27 cellular contexts compared by ENCODE assay signal in the genomic region with DNA sequence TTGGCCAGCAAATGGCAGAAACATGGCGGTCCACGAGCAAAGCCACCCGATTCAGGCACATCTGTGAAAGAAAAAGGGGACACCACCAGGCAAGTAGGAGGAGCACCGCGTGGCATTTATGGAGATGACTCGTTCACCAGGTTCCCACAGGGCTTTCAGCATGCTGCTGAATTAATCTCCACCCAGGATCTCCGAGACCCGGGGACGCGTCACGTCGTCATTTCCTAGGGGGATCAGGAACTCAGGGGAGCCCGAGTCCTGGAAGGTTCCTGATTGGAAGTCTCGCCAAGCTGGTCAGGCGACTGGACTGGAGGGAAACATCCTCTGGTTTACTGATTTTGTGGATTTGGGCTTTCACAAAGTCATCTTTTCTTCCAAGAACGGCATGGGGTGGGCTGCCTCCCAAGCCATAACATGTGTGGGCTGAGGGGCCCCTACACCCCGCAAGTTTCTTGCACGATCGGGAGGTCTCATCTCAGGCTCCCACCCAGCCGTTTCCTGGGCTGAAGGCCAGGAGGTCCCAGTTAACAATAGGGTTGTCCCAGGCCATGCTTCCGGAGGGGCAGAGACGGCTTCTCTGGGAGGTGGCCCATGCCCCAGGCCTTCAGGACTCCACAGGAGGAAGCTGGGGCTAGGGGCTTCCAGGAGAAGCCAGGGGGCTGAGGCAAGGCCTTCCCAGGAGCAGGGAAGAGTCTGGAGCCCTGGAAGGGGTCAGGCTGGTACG. TPM values are rescaled to one million over a fixed set of nuclear protein-coding genes. Genes with fewer than 3 reads are reported as not detected.
"Had no signal": no experiment of that assay in that cellular context is flagged by ENCODE, and none has a peak within 500 bp of the region (broad histone marks: within the 10 kb centered on the region; RNA-seq: fewer than 3 reads in every experiment).

No MANE protein-coding gene starts in this region.

- H3K27ac Mint-ChIP-seq: activated CD4-positive, alpha-beta memory T cell treated with anti-CD3 and anti-CD28 coated beads for 36 hours; activated CD4-positive, alpha-beta T cell treated with anti-CD3 and anti-CD28 coated beads, Interleukin-2, amount 10 ng/mL, durations not matched to agents 7 days and 5 days; activated naive CD4-positive, alpha-beta T cell treated with anti-CD3 and anti-CD28 coated beads, Interleukin-2, amount 10 ng/mL, durations not matched to agents 7 days and 5 days; activated naive CD8-positive, alpha-beta T cell treated with anti-CD3 and anti-CD28 coated beads for 36 hours; activated T-cell treated with anti-CD3 and anti-CD28 coated beads, Interleukin-2, amount 50 U/mL, for 72 hours; activated T-helper 2 cell treated with anti-CD3 and anti-CD28 coated beads, Interferon-gamma antibody, Interleukin-2, Interleukin-4, amounts not matched to agents 10 μg/mL and 5 μg/mL and 100 μg/mL, durations not matched to agents 14 hours and 24 hours and 36 hours had no signal

- H3K27me3 ChIP-seq: brain microvascular endothelial cell, SJCRH30 had no signal

- H3K36me3 Mint-ChIP-seq: activated CD4-positive, alpha-beta memory T cell treated with anti-CD3 and anti-CD28 coated beads for 36 hours; activated naive CD4-positive, alpha-beta T cell treated with anti-CD3 and anti-CD28 coated beads, Interleukin-2, amount 10 ng/mL, durations not matched to agents 7 days and 5 days; activated naive CD8-positive, alpha-beta T cell treated with anti-CD3 and anti-CD28 coated beads for 36 hours had no signal

- DNase-seq: activated CD4-positive, alpha-beta memory T cell treated with anti-CD3 and anti-CD28 coated beads for 36 hours; activated CD4-positive, alpha-beta T cell treated with anti-CD3 and anti-CD28 coated beads, Interleukin-2, amount 10 ng/mL, durations not matched to agents 7 days and 5 days; activated CD4-positive, CD25-positive, alpha-beta regulatory T cell; activated CD8-positive, alpha-beta memory T cell treated with anti-CD3 and anti-CD28 coated beads for 24 hours; activated gamma-delta T cell treated with Interleukin-2 at 50 U/mL for 16 hours; activated naive CD4-positive, alpha-beta T cell treated with anti-CD3 and anti-CD28 coated beads, Interleukin-2, amount 10 ng/mL, durations not matched to agents 7 days and 5 days; activated naive CD8-positive, alpha-beta T cell treated with anti-CD3 and anti-CD28 coated beads for 36 hours; activated T-cell treated with anti-CD3 and anti-CD28 coated beads, Interleukin-2, amount 50 U/mL, for 72 hours; brain microvascular endothelial cell; caudate nucleus; KG1; NCI-H1092 treated with DMSO at 0.1 percent for 48 hours; NCI-H1417 treated with DMSO at 0.1 percent for 48 hours; NCI-H1694; NCI-H2029; NCI-H2107; NCI-H2171 treated with DMSO at 0.1 percent for 48 hours; NCI-H226; NCI-H526; NCI-H82; SK-N-SH; T-helper 1 cell had no signal

- H3K9me3 ChIP-seq: SJCRH30, SK-N-SH had no signal

- H3K27ac ChIP-seq: brain microvascular endothelial cell, SJCRH30, VCaP had no signal

- H3K4me1 Mint-ChIP-seq: activated CD4-positive, alpha-beta T cell treated with anti-CD3 and anti-CD28 coated beads, Interleukin-2, amount 10 ng/mL, durations not matched to agents 7 days and 5 days; activated naive CD4-positive, alpha-beta T cell treated with anti-CD3 and anti-CD28 coated beads, Interleukin-2, amount 10 ng/mL, durations not matched to agents 7 days and 5 days; activated naive CD8-positive, alpha-beta T cell treated with anti-CD3 and anti-CD28 coated beads for 36 hours had no signal

- H3K4me3 Mint-ChIP-seq: activated CD4-positive, alpha-beta memory T cell treated with anti-CD3 and anti-CD28 coated beads for 36 hours; activated CD4-positive, alpha-beta T cell treated with anti-CD3 and anti-CD28 coated beads, Interleukin-2, amount 10 ng/mL, durations not matched to agents 7 days and 5 days; activated naive CD4-positive, alpha-beta T cell treated with anti-CD3 and anti-CD28 coated beads, Interleukin-2, amount 10 ng/mL, durations not matched to agents 7 days and 5 days; activated naive CD8-positive, alpha-beta T cell treated with anti-CD3 and anti-CD28 coated beads for 36 hours; activated T-cell treated with anti-CD3 and anti-CD28 coated beads, Interleukin-2, amount 50 U/mL, for 72 hours had no signal

- H3K4me3 ChIP-seq: SJCRH30 had no signal

- H3K9ac ChIP-seq: SK-N-SH had no signal

- H3K4me2 ChIP-seq: SK-N-SH had no signal

- H3K27me3 Mint-ChIP-seq: activated naive CD8-positive, alpha-beta T cell treated with anti-CD3 and anti-CD28 coated beads for 36 hours had no signal

- ATAC-seq: activated T-cell treated with anti-CD3 and anti-CD28 coated beads, Interleukin-2, amount 50 U/mL, for 72 hours had no signal

- H3K36me3 ChIP-seq: brain microvascular endothelial cell had no signal

- H3K9me3 Mint-ChIP-seq: activated CD4-positive, alpha-beta memory T cell treated with anti-CD3 and anti-CD28 coated beads for 36 hours; activated CD4-positive, alpha-beta T cell treated with anti-CD3 and anti-CD28 coated beads, Interleukin-2, amount 10 ng/mL, durations not matched to agents 7 days and 5 days; activated naive CD4-positive, alpha-beta T cell treated with anti-CD3 and anti-CD28 coated beads, Interleukin-2, amount 10 ng/mL, durations not matched to agents 7 days and 5 days; activated naive CD8-positive, alpha-beta T cell treated with anti-CD3 and anti-CD28 coated beads for 36 hours; activated T-cell treated with anti-CD3 and anti-CD28 coated beads, Interleukin-2, amount 50 U/mL, for 72 hours; activated T-helper 2 cell treated with anti-CD3 and anti-CD28 coated beads, Interferon-gamma antibody, Interleukin-2, Interleukin-4, amounts not matched to agents 10 μg/mL and 5 μg/mL and 100 μg/mL, durations not matched to agents 14 hours and 24 hours and 36 hours had no signal

RNA-seq across cellular contexts. Expression of gene DNAH17, which starts 0.6 kb away (rescaled TPM):
- total RNA-seq: LHCN-M2; T-helper 2 cell treated with Interferon-gamma antibody and Interleukin-4, amounts not matched to agents 100 ng/mL and 5 ng/mL, for 36 hours had no signal
- polyA plus RNA-seq: SK-N-SH had no signal
